9 cellular contexts compared by ENCODE assay signal in the genomic region with DNA sequence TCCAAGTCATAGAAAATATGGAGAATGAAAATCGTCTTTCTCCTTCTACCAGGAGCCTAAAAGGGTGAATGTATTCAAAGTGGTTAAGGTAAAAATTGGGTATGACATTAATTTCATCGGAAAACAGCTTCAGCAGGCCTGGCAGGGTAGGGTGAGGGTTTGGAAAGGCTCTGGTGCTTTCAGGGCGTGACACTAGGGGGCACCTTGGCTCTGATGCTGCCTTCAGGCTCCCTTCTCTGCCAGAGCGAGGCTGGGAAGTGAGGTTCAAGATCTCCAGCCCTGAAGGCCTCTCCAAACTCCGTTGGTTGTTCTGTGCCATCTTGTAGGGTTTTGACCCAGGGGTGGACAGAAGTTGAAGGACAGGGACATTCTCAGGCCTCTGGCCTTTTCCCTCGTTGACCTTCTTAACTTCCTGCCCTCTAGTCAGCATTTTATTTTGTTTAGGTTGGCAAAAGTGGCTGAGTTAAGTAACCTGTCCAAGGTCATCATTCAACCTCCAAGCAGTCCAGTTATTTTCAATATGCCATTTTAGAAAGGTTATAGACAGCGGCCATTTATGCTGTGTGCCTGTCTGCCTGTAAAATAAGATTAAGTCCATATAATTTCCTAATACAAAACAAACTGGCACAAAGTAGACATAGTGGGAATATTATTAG. TPM values are rescaled to one million over a fixed set of nuclear protein-coding genes. Genes with fewer than 3 reads are reported as not detected.
A peak's percentile ranks its signal among the peaks of the same experiment; 100 is the strongest.
DNase-seq lines count a peak whose midpoint lies in the region; ATAC-seq and TF ChIP-seq lines count a peak whose summit lies in the region.
"Had no signal": no experiment of that assay in that cellular context is flagged by ENCODE, and none has a peak within 500 bp of the region (broad histone marks: within the 10 kb centered on the region; RNA-seq: fewer than 3 reads in every experiment).

No MANE protein-coding gene starts in this region.

- CTCF ChIA-PET in Panc1 (lab: Charles Lee) = no interaction called here

- H3K4me3 ChIP-seq in BE2C (ENCODE audit: low read depth, low read length) (no peak overlapping the region), Panc1 (ENCODE audit: low read depth in 2 of 2, low read length in 2 of 2) (no peak overlapping the region), foreskin fibroblast (ENCODE audit: low read depth in 1 of 2, low read length in 2 of 2) (no peak overlapping the region)

- H3K9me3 ChIP-seq in BE2C (no peaks in the 10 kb centered on the region), Panc1 (ENCODE audit: control insufficient read depth, insufficient read depth, low read depth, low read length) (no peaks in the 10 kb centered on the region)

- in situ Hi-C loops in Panc1 (cut with HindIII; ENCODE audit: low pct_unique_long_range_greater_than_20kb, low sequenced_read_pairs) = no loop called here

- no peak overlapping the region for H3K27ac ChIP-seq in Panc1 (ENCODE audit: low read length)

- POLR2A ChIA-PET in Panc1 (lab: Charles Lee) = no interaction called here

- H3K36me3 ChIP-seq in BE2C (no peaks in the 10 kb centered on the region), Panc1 (ENCODE audit: control insufficient read depth, insufficient read depth, low read length) (no peaks in the 10 kb centered on the region; the same call in 1 of the 2 replicates)

- ATAC-seq in Panc1 (peak; percentile 68; the same call in 1 of the 2 replicates), esophagus mucosa (no peak)
- ATAC-seq: Right ventricle myocardium inferior had no signal

- no peak for DNase-seq in BE2C
- DNase-seq in Panc1 (ENCODE audit: low read depth, low spot score) = no peak
- no peak for DNase-seq in foreskin fibroblast
- DNase-seq in cortex of kidney (lab: John Stamatoyannopoulos, UW) = no peak
- DNase-seq in COLO668 (lab: John Stamatoyannopoulos, UW; ENCODE audit: unreplicated experiment) = no peak
- no peak for DNase-seq in NK-92 treated with Interleukin-12 subunit alpha and Interleukin-12 subunit beta, amount 100 ng/mL, for 24 hours (lab: John Stamatoyannopoulos, UW)

- H3K4me1 ChIP-seq in BE2C (peaks cover 28% of the 10 kb centered on the region), Panc1 (ENCODE audit: control insufficient read depth, insufficient read depth, low read length) (no peaks in the 10 kb centered on the region)

- peak; percentile 46 for TF ChIP-seq CTCF in BE2C (IDR thresholded peaks at IDR 0.05; ENCODE audit: low read depth, low read length)
- TF ChIP-seq CTCF in GM12874 (IDR thresholded peaks at IDR 0.05; ENCODE audit: insufficient read depth, low read depth, low read length) = peak; percentile 59
- TF ChIP-seq CTCF in Panc1 (IDR thresholded peaks at IDR 0.05) = peak; percentile 65
- peak; percentile 26 for TF ChIP-seq CTCF in foreskin fibroblast (IDR thresholded peaks at IDR 0.05; ENCODE audit: low read depth, low read length)

- no peaks in the 10 kb centered on the region for H3K27me3 ChIP-seq in BE2C
- no peaks in the 10 kb centered on the region for H3K27me3 ChIP-seq in Panc1 (ENCODE audit: control insufficient read depth, insufficient read depth, low read length)

- no TSS peak for BruUV-seq in Panc1 (replicated peaks; lab: Mats Ljungman, UMichigan)

- intact Hi-C loops in Panc1 (cut with micrococcal nuclease; ENCODE audit: unreplicated experiment) = no loop called here

RNA-seq across cellular contexts. Expression of a gene that starts 40.3 kb away (rescaled TPM):
- 56.5 TPM for polyA plus RNA-seq in BE2C (2012; ENCODE audit: insufficient read depth, insufficient read length, low read depth)
- total RNA-seq in Panc1 (2021; ENCODE audit: unreplicated experiment) = 6.3 TPM
- polyA plus RNA-seq in Panc1 (2012; ENCODE audit: insufficient read length) = 6.5 TPM
- total RNA-seq in esophagus mucosa = 5.2 TPM
